In the genomic region with DNA sequence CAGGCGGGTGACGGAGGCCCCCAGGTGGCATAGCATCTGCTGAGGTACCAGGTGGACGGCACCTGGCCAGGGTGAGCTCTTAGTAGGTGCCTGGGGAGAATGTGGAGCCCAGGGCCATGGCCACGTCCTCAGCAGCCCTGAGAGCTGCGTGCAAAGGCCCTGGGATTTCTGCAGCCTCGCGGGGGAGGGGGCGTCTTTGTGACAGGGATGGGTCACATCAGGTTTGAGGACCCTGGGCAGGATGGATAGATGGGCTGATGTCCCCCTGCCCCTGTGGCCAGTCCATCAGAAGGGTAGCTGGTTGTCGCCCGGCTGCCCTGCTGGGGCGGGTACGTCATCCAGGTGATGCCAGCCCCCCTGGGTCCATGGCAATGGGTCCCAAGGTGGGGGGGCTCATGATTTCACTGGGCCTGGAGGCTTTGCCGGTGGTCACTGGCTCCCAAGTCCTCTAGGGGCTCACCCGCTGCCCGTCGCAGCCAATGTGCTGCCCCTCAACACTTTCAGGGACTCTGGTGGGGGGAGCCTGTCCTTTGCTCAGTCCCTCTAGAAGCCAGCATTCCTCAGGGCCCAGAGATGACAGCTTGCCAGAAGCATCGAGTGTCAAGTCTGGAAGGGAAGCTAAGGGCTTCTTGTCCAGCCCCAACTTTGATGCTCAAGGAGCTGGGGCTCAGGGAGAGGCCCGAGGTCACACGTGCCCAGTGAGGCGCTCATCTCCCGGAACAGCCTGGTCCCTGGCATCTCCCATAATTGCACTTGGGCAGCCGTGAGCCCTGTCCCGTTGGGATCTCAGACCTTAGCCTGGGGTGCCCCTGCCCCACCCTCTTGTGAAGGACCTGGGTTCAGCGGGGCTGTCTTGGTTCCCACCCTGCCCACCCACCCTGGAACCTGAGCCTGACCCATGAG, we compare ENCODE assay signal across 25 cellular contexts. TPM values are rescaled to one million over a fixed set of nuclear protein-coding genes. Genes with fewer than 3 reads are reported as not detected.
"Had no signal": no experiment of that assay in that cellular context is flagged by ENCODE, and none has a peak within 500 bp of the region (broad histone marks: within the 10 kb centered on the region; RNA-seq: fewer than 3 reads in every experiment).

No MANE protein-coding gene starts in this region.

- H3K36me3 ChIP-seq: left lung, ovary, upper lobe of left lung had no signal

- H3K4me3 ChIP-seq: hepatocyte, left lung, ovary, testis, upper lobe of left lung had no signal

- H3K4me3 Mint-ChIP-seq: activated CD4-positive, alpha-beta T cell treated with anti-CD3 and anti-CD28 coated beads, Interleukin-2, amount 10 ng/mL, durations not matched to agents 24 days and 14 days; activated CD8-positive, alpha-beta T cell treated with anti-CD3 and anti-CD28 coated beads, Interleukin-2, amount 10 ng/mL, durations not matched to agents 7 days and 5 days; activated naive CD8-positive, alpha-beta T cell treated with anti-CD3 and anti-CD28 coated beads, Interleukin-2, amount 50 U/mL, for 24 hours; activated T-cell treated with anti-CD3 and anti-CD28 coated beads, Interleukin-2, amount 50 U/mL, for 24 hours; brain; nephron progenitor cell; stimulated activated memory B cell treated with anti-CD40 and anti-IgM and Interleukin-4, amounts not matched to agents 10 μg/mL and 1 μg/mL and 100 μg/mL, for 72 hours had no signal

- H3K36me3 Mint-ChIP-seq: brain; stimulated activated memory B cell treated with anti-CD40 and anti-IgM and Interleukin-4, amounts not matched to agents 10 μg/mL and 1 μg/mL and 100 μg/mL, for 72 hours had no signal

- H3K79me2 ChIP-seq: hepatocyte had no signal

- H3K27me3 ChIP-seq: hepatocyte, ovary, testis had no signal

- H3K4me1 ChIP-seq: foreskin keratinocyte, left lung, testis had no signal

- ATAC-seq: activated CD8-positive, alpha-beta T cell treated with anti-CD3 and anti-CD28 coated beads, Interleukin-2, amount 10 ng/mL, durations not matched to agents 7 days and 5 days; activated naive CD8-positive, alpha-beta T cell treated with anti-CD3 and anti-CD28 coated beads, Interleukin-2, amount 50 U/mL, for 24 hours; stimulated activated memory B cell treated with anti-CD40 and anti-IgM and Interleukin-4, amounts not matched to agents 10 μg/mL and 1 μg/mL and 100 μg/mL, for 72 hours had no signal

- H2AFZ ChIP-seq: hepatocyte had no signal

- DNase-seq: activated CD4-positive, alpha-beta T cell treated with anti-CD3 and anti-CD28 coated beads, Interleukin-2, amount 10 ng/mL, durations not matched to agents 24 days and 14 days; activated CD8-positive, alpha-beta T cell treated with anti-CD3 and anti-CD28 coated beads, Interleukin-2, amount 10 ng/mL, durations not matched to agents 7 days and 5 days; activated naive CD8-positive, alpha-beta T cell treated with anti-CD3 and anti-CD28 coated beads, Interleukin-2, amount 50 U/mL, for 24 hours; activated T-cell treated with anti-CD3 and anti-CD28 coated beads, Interleukin-2, amount 50 U/mL, for 24 hours; anterior cingulate cortex; caudate nucleus; foreskin keratinocyte; left lung; nephron progenitor cell; stimulated activated CD4-positive, alpha-beta T cell treated with anti-CD3 and anti-CD28 coated beads, Interleukin-4, amount 100 ng/mL, for 4 hours; T1000; testis had no signal

- H3K27ac Mint-ChIP-seq: activated CD4-positive, alpha-beta T cell treated with anti-CD3 and anti-CD28 coated beads, Interleukin-2, amount 10 ng/mL, durations not matched to agents 24 days and 14 days; activated CD8-positive, alpha-beta T cell treated with anti-CD3 and anti-CD28 coated beads, Interleukin-2, amount 10 ng/mL, durations not matched to agents 7 days and 5 days; activated naive CD8-positive, alpha-beta T cell treated with anti-CD3 and anti-CD28 coated beads, Interleukin-2, amount 50 U/mL, for 24 hours; activated T-cell treated with anti-CD3 and anti-CD28 coated beads, Interleukin-2, amount 50 U/mL, for 24 hours; brain; nephron progenitor cell; stimulated activated memory B cell treated with anti-CD40 and anti-IgM and Interleukin-4, amounts not matched to agents 10 μg/mL and 1 μg/mL and 100 μg/mL, for 72 hours had no signal

- H3K9me3 ChIP-seq: ovary, testis, upper lobe of left lung had no signal

- H3K9me3 Mint-ChIP-seq: activated CD4-positive, alpha-beta T cell treated with anti-CD3 and anti-CD28 coated beads, Interleukin-2, amount 10 ng/mL, durations not matched to agents 24 days and 14 days; activated naive CD8-positive, alpha-beta T cell treated with anti-CD3 and anti-CD28 coated beads, Interleukin-2, amount 50 U/mL, for 24 hours; activated T-cell treated with anti-CD3 and anti-CD28 coated beads, Interleukin-2, amount 50 U/mL, for 24 hours; nephron progenitor cell; stimulated activated memory B cell treated with anti-CD40 and anti-IgM and Interleukin-4, amounts not matched to agents 10 μg/mL and 1 μg/mL and 100 μg/mL, for 72 hours had no signal

- H3K27me3 Mint-ChIP-seq: activated CD4-positive, alpha-beta T cell treated with anti-CD3 and anti-CD28 coated beads, Interleukin-2, amount 10 ng/mL, durations not matched to agents 24 days and 14 days; activated naive CD8-positive, alpha-beta T cell treated with anti-CD3 and anti-CD28 coated beads, Interleukin-2, amount 50 U/mL, for 24 hours; activated T-cell treated with anti-CD3 and anti-CD28 coated beads, Interleukin-2, amount 50 U/mL, for 24 hours had no signal

- H3K4me2 ChIP-seq: hepatocyte had no signal

- H3K27ac ChIP-seq: foreskin keratinocyte, hepatocyte, left lung, ovary, testis, upper lobe of left lung had no signal

RNA-seq across cellular contexts. Expression of a gene that starts 0.8 kb away (rescaled TPM):
- total RNA-seq: activated CD4-positive, alpha-beta T cell treated with anti-CD3 and anti-CD28 coated beads, Interleukin-2, amount 10 ng/mL, durations not matched to agents 24 days and 14 days; activated CD8-positive, alpha-beta T cell treated with anti-CD3 and anti-CD28 coated beads, Interleukin-2, amount 10 ng/mL, durations not matched to agents 7 days and 5 days; dermis microvascular lymphatic vessel endothelial cell; epithelial cell of proximal tubule; fibroblast of lung; foreskin keratinocyte; left lung; myocyte; ovary; pulmonary artery endothelial cell; sciatic nerve; T-helper 1 cell treated with Interleukin-12 subunit alpha and Interleukin-12 subunit beta and Interleukin-4 antibody, amounts not matched to agents 30 ng/mL and 1 ng/mL, for 36 hours; upper lobe of left lung had no signal
- polyA plus RNA-seq: fibroblast of lung, foreskin keratinocyte, keratinocyte, ovary had no signal

RNA-seq across cellular contexts. Expression of a gene that starts 11.7 kb away (rescaled TPM):
- total RNA-seq: activated CD4-positive, alpha-beta T cell treated with anti-CD3 and anti-CD28 coated beads, Interleukin-2, amount 10 ng/mL, durations not matched to agents 24 days and 14 days; dermis microvascular lymphatic vessel endothelial cell; epithelial cell of proximal tubule; fibroblast of lung; foreskin keratinocyte; pulmonary artery endothelial cell; T-helper 1 cell treated with Interleukin-12 subunit alpha and Interleukin-12 subunit beta and Interleukin-4 antibody, amounts not matched to agents 30 ng/mL and 1 ng/mL, for 36 hours had no signal
- polyA plus RNA-seq: fibroblast of lung, foreskin keratinocyte, keratinocyte had no signal

RNA-seq across cellular contexts. Expression of a gene that starts 35.6 kb away (rescaled TPM):
- total RNA-seq: activated CD4-positive, alpha-beta T cell treated with anti-CD3 and anti-CD28 coated beads, Interleukin-2, amount 10 ng/mL, durations not matched to agents 24 days and 14 days; activated CD8-positive, alpha-beta T cell treated with anti-CD3 and anti-CD28 coated beads, Interleukin-2, amount 10 ng/mL, durations not matched to agents 7 days and 5 days; dermis microvascular lymphatic vessel endothelial cell; epithelial cell of proximal tubule; fibroblast of lung; myocyte; pulmonary artery endothelial cell; sciatic nerve; T-helper 1 cell treated with Interleukin-12 subunit alpha and Interleukin-12 subunit beta and Interleukin-4 antibody, amounts not matched to agents 30 ng/mL and 1 ng/mL, for 36 hours had no signal
- polyA plus RNA-seq: fibroblast of lung, ovary had no signal
